Comparison of ENCODE assay signal across 10 cellular contexts in the genomic region with DNA sequence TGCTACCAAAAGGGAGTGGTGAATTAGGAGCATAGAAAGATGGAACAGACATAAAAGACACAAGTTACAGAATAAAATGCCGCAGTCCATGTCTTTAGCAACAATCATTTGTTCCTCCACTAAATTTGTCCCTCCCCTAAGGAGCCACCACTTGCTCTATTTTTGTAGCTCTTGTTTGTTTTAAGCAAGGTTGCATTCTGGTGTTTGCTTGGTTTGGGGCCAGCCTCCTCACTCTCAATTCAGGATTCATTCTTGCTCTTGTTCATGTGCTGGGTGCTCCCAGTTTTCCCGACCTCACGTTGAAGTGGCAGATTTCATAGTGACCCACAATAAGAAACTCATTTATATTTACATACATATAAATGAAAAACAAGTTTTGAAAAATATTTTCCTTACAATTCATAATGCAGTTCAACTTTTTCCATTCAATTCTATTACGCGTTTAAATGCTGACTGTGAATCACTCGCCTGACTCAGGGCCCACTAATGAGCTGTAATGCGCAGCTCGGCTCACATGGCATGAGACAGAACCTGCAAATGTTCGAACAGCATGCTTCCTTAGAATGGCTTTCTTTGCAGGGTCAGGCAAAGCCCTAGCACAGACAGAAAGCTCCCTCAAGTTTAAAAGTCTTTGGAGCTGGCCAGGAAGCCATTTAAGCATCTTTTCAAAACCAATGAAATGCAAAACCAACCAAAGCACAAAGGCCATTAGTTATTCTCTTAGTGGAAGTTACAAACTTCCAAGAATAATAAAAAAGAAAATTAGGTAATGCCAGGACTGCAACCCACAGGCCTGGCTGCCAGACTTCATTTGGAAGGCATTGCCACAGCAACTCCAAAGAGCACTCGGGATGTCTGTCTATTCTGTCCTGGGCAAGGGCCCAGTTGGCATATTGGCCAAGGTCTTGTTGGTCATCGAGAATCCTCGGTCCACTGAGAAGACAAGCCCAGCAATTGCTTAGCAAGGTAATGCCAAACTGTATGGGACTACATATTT. TPM values are rescaled to one million over a fixed set of nuclear protein-coding genes. Genes with fewer than 3 reads are reported as not detected.
DNase-seq lines count a peak whose midpoint lies in the region; ATAC-seq and TF ChIP-seq lines count a peak whose summit lies in the region.
"Had no signal": no experiment of that assay in that cellular context is flagged by ENCODE, and none has a peak within 500 bp of the region (broad histone marks: within the 10 kb centered on the region; RNA-seq: fewer than 3 reads in every experiment).

No MANE protein-coding gene starts in this region.

- H3K4me3 Mint-ChIP-seq in HFFc6, result peak overlapping the region; percentile 61

- no peak overlapping the region for H3K4me3 ChIP-seq in smooth muscle cell
- H3K4me3 ChIP-seq: SK-N-MC had no signal

- H3K4me1 ChIP-seq in smooth muscle cell (ENCODE audit: low read depth), result peaks cover 29% of the 10 kb centered on the region

- peak overlapping the region; percentile 50 for H3K9ac ChIP-seq in smooth muscle cell (ENCODE audit: low read depth)

- no peaks in the 10 kb centered on the region for H3K9me3 ChIP-seq in smooth muscle cell (replicated peaks; ENCODE audit: low read depth)

- peak overlapping the region; percentile 68 for H3K4me2 ChIP-seq in smooth muscle cell

- peaks cover 40% of the 10 kb centered on the region for H3K4me1 Mint-ChIP-seq in HFFc6 (ENCODE audit: low read depth)

- H3K36me3 Mint-ChIP-seq in HFFc6 (ENCODE audit: low read depth), result no peaks in the 10 kb centered on the region

- DNase-seq in HFFc6 (peak; percentile 83), amniotic stem cell (lab: John Stamatoyannopoulos, UW) (peak; percentile 83), left ventricle myocardium superior (peak; percentile 58), smooth muscle cell (lab: John Stamatoyannopoulos, UW; ENCODE audit: unreplicated experiment) (peak; percentile 4), NCI-H1092 (lab: John Stamatoyannopoulos, UW) (no peak)
- no peak for DNase-seq in effector CD8-positive, alpha-beta T cell (lab: John Stamatoyannopoulos, UW)

- intact Hi-C loops in left ventricle myocardium superior (cut with micrococcal nuclease), result no loop called here

- peak; percentile 74 for ATAC-seq in left ventricle myocardium superior
- ATAC-seq in GM18498 (IDR thresholded peaks at IDR 0.05; ENCODE audit: unreplicated experiment), result no peak
- no peak for ATAC-seq in HG02938 (IDR thresholded peaks at IDR 0.05; ENCODE audit: unreplicated experiment)

- no peaks in the 10 kb centered on the region for H3K36me3 ChIP-seq in smooth muscle cell (ENCODE audit: low read depth)

- TF ChIP-seq CTCF in HFFc6 (IDR thresholded peaks at IDR 0.05), result no peak
- no peak for TF ChIP-seq CTCF in smooth muscle cell (IDR thresholded peaks at IDR 0.05; ENCODE audit: borderline replicate concordance, insufficient read depth, poor library complexity, severe bottlenecking)

- peak overlapping the region; percentile 76 for H3K27ac Mint-ChIP-seq in HFFc6

- WGBS in smooth muscle cell (ENCODE audit: low lambda C conversion rate), result 39% methylated on average over 12 of the region's 12 CpGs

- H3K79me2 ChIP-seq in smooth muscle cell (ENCODE audit: low read depth), result no peaks in the 10 kb centered on the region

- H2AFZ ChIP-seq in smooth muscle cell (ENCODE audit: low read depth), result no peak overlapping the region

- H3K27me3 ChIP-seq in smooth muscle cell (ENCODE audit: low read depth), result no peaks in the 10 kb centered on the region

- no peaks in the 10 kb centered on the region for H4K20me1 ChIP-seq in smooth muscle cell (ENCODE audit: low read depth)

- peak overlapping the region; percentile 90 for H3K27ac ChIP-seq in smooth muscle cell (ENCODE audit: low read depth)
- H3K27ac ChIP-seq: SK-N-MC had no signal

- H3F3A ChIP-seq in smooth muscle cell (ENCODE audit: low read depth), result peaks cover 4% of the 10 kb centered on the region

- H3K9me3 Mint-ChIP-seq in HFFc6, result no peaks in the 10 kb centered on the region
- H3K9me3 Mint-ChIP-seq: central memory CD8-positive, alpha-beta T cell had no signal

- peaks cover 2% of the 10 kb centered on the region for H3K27me3 Mint-ChIP-seq in HFFc6 (ENCODE audit: insufficient read depth)
- H3K27me3 Mint-ChIP-seq: central memory CD8-positive, alpha-beta T cell had no signal

RNA-seq across cellular contexts. Expression of a gene that starts 41.7 kb away (rescaled TPM):
- total RNA-seq in HFFc6 (2021; fragmentation: NEBNext Ultra II Directional; extraction: Animal tissue kit (Norgen Biotek cat#: 25700)), result under 1 TPM in 2 of 6 experiments, not detected in 4; 0.09 to 0.14 TPM
- 202 TPM for total RNA-seq in left ventricle myocardium superior
- total RNA-seq in smooth muscle cell, result 0.90 and 4.4 TPM in 2 replicates
- polyA plus RNA-seq in smooth muscle cell, result 0.19 and 4.0 TPM in 2 replicates

Comparison
In these comparisons a context has a peak if more than half of its experiments do, and no peak if none do; other contexts are left out.
1. DNase-seq: peak in HFFc6 (single experiment), amniotic stem cell (single experiment), left ventricle myocardium superior (single experiment) and smooth muscle cell (single experiment); none in NCI-H1092 (single experiment) and effector CD8-positive, alpha-beta T cell (single experiment).
2. RNA of a gene that starts 41.7 kb away (total RNA-seq): 202 TPM in left ventricle myocardium superior (single experiment); 0.90 to 4.4 TPM in smooth muscle cell and 0.09 to 0.14 TPM in HFFc6; every median in the first group is over 10 times any median in the second.